27 cellular contexts compared by ENCODE assay signal in the genomic region with DNA sequence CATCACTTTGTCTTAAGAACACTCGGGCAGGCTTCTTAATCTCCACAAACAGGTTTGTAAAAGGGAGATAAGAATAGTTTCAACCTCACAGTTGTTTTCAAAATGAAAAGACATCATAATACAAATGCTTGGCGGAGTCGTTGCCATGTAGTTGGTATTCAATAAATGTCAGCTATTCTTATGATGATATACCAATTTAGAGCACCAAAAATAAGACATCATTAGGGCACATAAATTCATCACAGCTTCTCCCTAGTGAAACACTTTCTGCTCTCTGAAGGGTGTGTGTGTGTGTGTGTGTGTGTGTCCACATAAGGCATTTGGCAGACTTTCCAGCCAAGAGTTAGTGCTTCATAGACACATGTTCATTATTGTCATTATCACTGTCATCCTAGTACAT.
"Had no signal": no experiment of that assay in that cellular context is flagged by ENCODE, and none has a peak within 500 bp of the region (broad histone marks: within the 10 kb centered on the region; RNA-seq: fewer than 3 reads in every experiment).

No MANE protein-coding gene starts in this region.

- H3K27ac ChIP-seq: adrenal gland, body of pancreas, colonic mucosa, epithelial cell of prostate, esophagus squamous epithelium, WERI-Rb-1 had no signal

- DNase-seq: activated B cell treated with CpG ODN at 0.5 μM for 24 hours; activated CD4-positive, alpha-beta memory T cell treated with anti-CD3 and anti-CD28 coated beads for 36 hours; activated CD8-positive, alpha-beta memory T cell treated with anti-CD3 and anti-CD28 coated beads, Interleukin-2, amount 10 ng/mL, durations not matched to agents 7 days and 5 days; activated CD8-positive, alpha-beta memory T cell treated with anti-CD3 and anti-CD28 coated beads, Interleukin-2, amount 50 U/mL, for 4 hours; activated CD8-positive, alpha-beta T cell treated with anti-CD3 and anti-CD28 coated beads, Interleukin-2, amount 10 ng/mL, durations not matched to agents 7 days and 5 days; activated effector memory CD4-positive, alpha-beta T cell treated with anti-CD3 and anti-CD28 coated beads, Interleukin-2, amount 50 U/mL, for 16 hours; activated naive CD4-positive, alpha-beta T cell treated with anti-CD3 and anti-CD28 coated beads for 36 hours; activated naive CD8-positive, alpha-beta T cell treated with anti-CD3 and anti-CD28 coated beads for 36 hours; activated naive CD8-positive, alpha-beta T cell treated with anti-CD3 and anti-CD28 coated beads, Interleukin-2, amount 50 U/mL, for 24 hours; activated T-cell treated with anti-CD3 and anti-CD28 coated beads, Interleukin-2, amount 50 U/mL, for 1 hour; activated T-cell treated with anti-CD3 and anti-CD28 coated beads, Interleukin-2, amount 50 U/mL, for 48 hours; adrenal gland; amygdala; aorta; body of pancreas; central memory CD4-positive, alpha-beta T cell; cerebellar nuclear complex; colonic mucosa; effector CD8-positive, alpha-beta T cell; esophagus squamous epithelium; foreskin melanocyte; T-helper 1 cell; T-helper 17 cell; T1000; WERI-Rb-1 had no signal

- H3K27me3 ChIP-seq: adrenal gland, body of pancreas, colonic mucosa, esophagus squamous epithelium had no signal

- H3K36me3 ChIP-seq: adrenal gland, colonic mucosa, esophagus squamous epithelium, WERI-Rb-1 had no signal

- H3K4me1 ChIP-seq: adrenal gland, body of pancreas, colonic mucosa, esophagus squamous epithelium had no signal

- H3K4me3 ChIP-seq: adrenal gland, body of pancreas, colonic mucosa, esophagus squamous epithelium had no signal

- H3K9me3 ChIP-seq: adrenal gland, body of pancreas, colonic mucosa, esophagus squamous epithelium had no signal

- ATAC-seq: activated CD4-positive, CD25-positive, alpha-beta regulatory T cell treated with anti-CD3 and anti-CD28 coated beads, Interleukin-2, amount 50 U/mL, for 24 hours; activated CD8-positive, alpha-beta memory T cell treated with anti-CD3 and anti-CD28 coated beads, Interleukin-2, amount 10 ng/mL, durations not matched to agents 7 days and 5 days; activated CD8-positive, alpha-beta T cell treated with anti-CD3 and anti-CD28 coated beads, Interleukin-2, amount 10 ng/mL, durations not matched to agents 7 days and 5 days; activated naive CD8-positive, alpha-beta T cell treated with anti-CD3 and anti-CD28 coated beads, Interleukin-2, amount 50 U/mL, for 24 hours; body of pancreas; T-helper 17 cell had no signal
